Comparison of ENCODE assay signal across 23 cellular contexts in genomic region chr6:143973097-143973979, GRCh38. TPM values are rescaled to one million over a fixed set of nuclear protein-coding genes. Genes with fewer than 3 reads are reported as not detected.
DNase-seq lines count a peak whose midpoint lies in the region; ATAC-seq and TF ChIP-seq lines count a peak whose summit lies in the region.
"Had no signal": no experiment of that assay in that cellular context is flagged by ENCODE, and none has a peak within 500 bp of the region (broad histone marks: within the 10 kb centered on the region; RNA-seq: fewer than 3 reads in every experiment).

No MANE protein-coding gene starts in this region.

- no peak overlapping the region for H2BK120ac ChIP-seq in neuronal stem cell (ENCODE audit: low read depth, low read length)

- H3K27me3 ChIP-seq in HUES48 (ENCODE audit: control insufficient read depth, insufficient read depth, low read length) (peaks cover 96% of the 10 kb centered on the region), iPS-20b (ENCODE audit: insufficient read depth, low read length) (peaks cover 86% of the 10 kb centered on the region), neuronal stem cell (ENCODE audit: control insufficient read depth in 3 of 3, insufficient read depth in 3 of 3, low read depth in 1 of 3, low read length in 3 of 3) (peaks cover 0 to 9% (median 0%) of the 10 kb centered on the region in 3 experiments), foreskin keratinocyte (peaks cover 3% of the 10 kb centered on the region)
- H3K27me3 ChIP-seq: testis had no signal

- no peak overlapping the region for H2AK5ac ChIP-seq in neuronal stem cell (ENCODE audit: low read depth, low read length)

- H3K36me3 ChIP-seq in HUES48 (ENCODE audit: control insufficient read depth, insufficient read depth, low read length) (no peaks in the 10 kb centered on the region), iPS-20b (ENCODE audit: insufficient read depth, low read depth, low read length) (no peaks in the 10 kb centered on the region), neuronal stem cell (replicated peaks in 1 of 2; ENCODE audit: control insufficient read depth in 2 of 2, insufficient read depth in 2 of 2, low read length in 2 of 2) (peaks cover 0 to 8% of the 10 kb centered on the region in 2 donors)

- H2AFZ ChIP-seq in neuronal stem cell (ENCODE audit: low read length): peak overlapping the region; percentile 38

- H3K4me3 Mint-ChIP-seq in activated T-helper 17 cell treated with anti-CD3 and anti-CD28 coated beads, Interleukin-2, amount 50 U/mL, for 72 hours: no peak overlapping the region
- H3K4me3 Mint-ChIP-seq: activated naive CD8-positive, alpha-beta T cell treated with anti-CD3 and anti-CD28 coated beads for 36 hours; CD14-positive monocyte; IgD-negative memory B cell; immature natural killer cell; natural killer cell had no signal

- no peaks in the 10 kb centered on the region for H3K79me1 ChIP-seq in neuronal stem cell (ENCODE audit: low read depth, low read length)

- DNase-seq in astrocyte of the hippocampus (ENCODE audit: low read depth, low spot score): peak; percentile 47
- peak; percentile 90 for DNase-seq in neuronal stem cell (ENCODE audit: low spot score)
- no peak for DNase-seq in foreskin keratinocyte
- no peak for DNase-seq in superior temporal gyrus (ENCODE audit: extremely low spot score)
- DNase-seq in stimulated activated CD4-positive, alpha-beta T cell treated with anti-CD3 and anti-CD28 coated beads, Interleukin-4, amount 100 ng/mL, for 1 hour: no peak
- DNase-seq: activated CD4-positive, CD25-positive, alpha-beta regulatory T cell treated with anti-CD3 and anti-CD28 coated beads, Interleukin-2, amount 50 U/mL, for 72 hours; activated CD8-positive, alpha-beta memory T cell treated with anti-CD3 and anti-CD28 coated beads for 24 hours; activated naive CD8-positive, alpha-beta T cell treated with anti-CD3 and anti-CD28 coated beads for 36 hours; dermis blood vessel endothelial cell; DMS153; immature natural killer cell; natural killer cell; NCI-H187 treated with DMSO at 0.1 percent for 48 hours; NCI-H510A; RPMI8226; T1000; testis had no signal

- H3K4me1 Mint-ChIP-seq in activated T-helper 17 cell treated with anti-CD3 and anti-CD28 coated beads, Interleukin-2, amount 50 U/mL, for 72 hours: no peaks in the 10 kb centered on the region
- H3K4me1 Mint-ChIP-seq: immature natural killer cell, natural killer cell had no signal

- H3K27ac ChIP-seq in HUES48 (ENCODE audit: low read depth, low read length): peak overlapping the region; percentile 94
- no peak overlapping the region for H3K27ac ChIP-seq in iPS-20b (ENCODE audit: low read length)
- H3K27ac ChIP-seq in neuronal stem cell (replicated peaks; ENCODE audit: low read length): no peak overlapping the region
- no peak overlapping the region for H3K27ac ChIP-seq in foreskin keratinocyte
- H3K27ac ChIP-seq: testis had no signal

- no peaks in the 10 kb centered on the region for H3K27me3 Mint-ChIP-seq in activated T-helper 17 cell treated with anti-CD3 and anti-CD28 coated beads, Interleukin-2, amount 50 U/mL, for 72 hours
- H3K27me3 Mint-ChIP-seq: activated naive CD8-positive, alpha-beta T cell treated with anti-CD3 and anti-CD28 coated beads for 36 hours; IgD-negative memory B cell had no signal

- no peak overlapping the region for H3K27ac Mint-ChIP-seq in activated T-helper 17 cell treated with anti-CD3 and anti-CD28 coated beads, Interleukin-2, amount 50 U/mL, for 72 hours
- H3K27ac Mint-ChIP-seq: activated naive CD8-positive, alpha-beta T cell treated with anti-CD3 and anti-CD28 coated beads for 36 hours; CD14-positive monocyte; IgD-negative memory B cell; immature natural killer cell; natural killer cell had no signal

- no peak overlapping the region for H3K23ac ChIP-seq in neuronal stem cell (ENCODE audit: low read depth, low read length, poor library complexity)

- no peaks in the 10 kb centered on the region for H3K36me3 Mint-ChIP-seq in activated T-helper 17 cell treated with anti-CD3 and anti-CD28 coated beads, Interleukin-2, amount 50 U/mL, for 72 hours (ENCODE audit: low read depth)
- H3K36me3 Mint-ChIP-seq: activated naive CD8-positive, alpha-beta T cell treated with anti-CD3 and anti-CD28 coated beads for 36 hours; IgD-negative memory B cell; immature natural killer cell; natural killer cell had no signal

- H3K9me3 ChIP-seq in HUES48 (ENCODE audit: control insufficient read depth, insufficient read depth, low read length) (no peaks in the 10 kb centered on the region), iPS-20b (ENCODE audit: insufficient read depth, low read depth, low read length) (no peaks in the 10 kb centered on the region), neuronal stem cell (replicated peaks in 1 of 2; ENCODE audit: control insufficient read depth in 2 of 2, insufficient read depth in 1 of 2, low read depth in 1 of 2, low read length in 2 of 2) (no peaks in the 10 kb centered on the region)
- H3K9me3 ChIP-seq: testis had no signal

- no peak overlapping the region for H3K9ac ChIP-seq in HUES48 (ENCODE audit: low read depth, low read length)
- H3K9ac ChIP-seq in iPS-20b (ENCODE audit: low read depth, low read length): no peak overlapping the region
- no peak overlapping the region for H3K9ac ChIP-seq in neuronal stem cell (ENCODE audit: low read depth, low read length, poor library complexity)

- H3K4me2 ChIP-seq in neuronal stem cell (ENCODE audit: insufficient read depth, low read length, poor library complexity, severe bottlenecking): peak overlapping the region; percentile 59

- H3K18ac ChIP-seq in neuronal stem cell (ENCODE audit: low read length): no peak overlapping the region

- no peak overlapping the region for H3K4ac ChIP-seq in neuronal stem cell (ENCODE audit: low read length)

- H3K4me1 ChIP-seq in HUES48 (ENCODE audit: control insufficient read depth, insufficient read depth, low read length) (peaks cover 59% of the 10 kb centered on the region), iPS-20b (ENCODE audit: insufficient read depth, low read length) (peaks cover 41% of the 10 kb centered on the region), neuronal stem cell (ENCODE audit: control insufficient read depth in 2 of 2, insufficient read depth in 1 of 2, low read depth in 1 of 2, low read length in 2 of 2) (peaks cover 13 to 41% of the 10 kb centered on the region in 2 donors), foreskin keratinocyte (no peaks in the 10 kb centered on the region)
- H3K4me1 ChIP-seq: testis had no signal

- ATAC-seq in foreskin keratinocyte: no peak
- no peak for ATAC-seq in activated T-helper 17 cell treated with anti-CD3 and anti-CD28 coated beads, Interleukin-2, amount 50 U/mL, for 72 hours (replicated peaks)
- ATAC-seq: natural killer cell had no signal

- TF ChIP-seq CTCF in foreskin keratinocyte (conservative IDR thresholded peaks at IDR 0.05): no peak

- no peak overlapping the region for H4K91ac ChIP-seq in neuronal stem cell (ENCODE audit: low read depth, low read length, poor library complexity)

- peak overlapping the region; percentile 38 for H3K4me3 ChIP-seq in HUES48 (ENCODE audit: low read depth, low read length)
- peak overlapping the region; percentile 31 for H3K4me3 ChIP-seq in iPS-20b (ENCODE audit: low read length)
- peak overlapping the region in 1 of 2 donors; percentile 5 for H3K4me3 ChIP-seq in neuronal stem cell (ENCODE audit: low read length in 2 of 2)
- H3K4me3 ChIP-seq: lung, testis had no signal

- H3K14ac ChIP-seq in neuronal stem cell (ENCODE audit: low read length): no peak overlapping the region

- no peak overlapping the region for H2BK5ac ChIP-seq in neuronal stem cell (ENCODE audit: low read length)

- H2BK12ac ChIP-seq in neuronal stem cell (ENCODE audit: low read length): no peak overlapping the region

- H2BK15ac ChIP-seq in neuronal stem cell (ENCODE audit: low read length): no peak overlapping the region

- H4K8ac ChIP-seq in neuronal stem cell (ENCODE audit: low read depth, low read length): no peak overlapping the region

- no peaks in the 10 kb centered on the region for H3K9me3 Mint-ChIP-seq in activated T-helper 17 cell treated with anti-CD3 and anti-CD28 coated beads, Interleukin-2, amount 50 U/mL, for 72 hours
- H3K9me3 Mint-ChIP-seq: activated naive CD8-positive, alpha-beta T cell treated with anti-CD3 and anti-CD28 coated beads for 36 hours; CD14-positive monocyte; IgD-negative memory B cell; immature natural killer cell; natural killer cell had no signal

- no CpG with 5 or more reads among the region's 13 CpGs for WGBS in neuronal stem cell (ENCODE audit: extremely low coverage in 2 of 2, insufficient read length in 2 of 2, insufficient replicate concordance in 1 of 2), 2 donors

RNA-seq across cellular contexts. Expression of gene PLAGL1, which starts 34.7 kb away (rescaled TPM):
- polyA plus RNA-seq in neuronal stem cell (2013, experiment 1 of 2): 5.6 TPM
- 5.9 TPM for polyA plus RNA-seq in neuronal stem cell (2013, experiment 2 of 2)
- total RNA-seq in foreskin keratinocyte: 8.8 and 9.9 TPM in 2 replicates
- polyA plus RNA-seq in foreskin keratinocyte: 5.0 TPM in 2 replicates
- 10 to 100 TPM; 15.5 to 77.8 TPM for total RNA-seq in activated T-helper 17 cell treated with anti-CD3 and anti-CD28 coated beads, Interleukin-2, amount 50 U/mL, for 72 hours

Comparison
In these comparisons a context has a peak if more than half of its experiments do, and no peak if none do; other contexts are left out.
1. DNase-seq: peak in astrocyte of the hippocampus (single experiment) and neuronal stem cell (single experiment); none in foreskin keratinocyte (0 of 2), superior temporal gyrus (single experiment) and stimulated activated CD4-positive, alpha-beta T cell treated with anti-CD3 and anti-CD28 coated beads, Interleukin-4, amount 100 ng/mL, for 1 hour (single experiment).